ENCODE assay signal across 8 cellular contexts in the genomic region with DNA sequence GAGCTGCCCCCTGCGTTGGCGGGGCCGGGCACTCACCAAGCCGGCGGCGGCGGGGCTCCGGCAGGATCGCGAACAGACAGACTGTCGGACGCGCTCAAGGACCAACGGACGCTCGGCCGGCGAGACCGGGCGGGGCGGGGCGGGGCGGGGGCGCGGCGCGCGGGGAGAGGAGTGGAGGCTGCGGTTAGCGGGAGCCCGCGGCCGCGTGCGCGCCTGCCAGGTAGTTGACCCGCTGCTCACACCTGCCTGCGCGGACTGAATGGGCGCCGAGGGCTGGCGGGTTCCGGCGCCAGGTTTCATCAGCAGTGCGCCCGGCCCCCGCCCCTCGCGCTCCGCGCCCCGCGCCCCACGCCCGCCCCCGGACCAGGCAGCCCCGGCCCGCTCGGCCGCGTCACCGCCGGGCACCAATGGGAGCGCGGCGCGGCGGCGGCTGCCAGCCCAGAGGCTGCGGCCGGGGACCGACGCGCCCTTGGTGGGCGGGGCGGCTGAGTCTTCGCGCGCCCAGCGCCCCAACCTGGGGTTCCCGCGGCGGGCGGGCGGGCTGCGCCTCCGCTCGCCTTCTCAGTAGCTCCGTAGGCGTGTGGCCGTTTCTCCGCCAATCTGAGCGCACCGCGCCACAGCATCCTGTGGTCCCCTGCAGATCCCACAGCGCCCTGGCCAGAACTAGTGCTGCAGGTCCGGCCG. TPM values are rescaled to one million over a fixed set of nuclear protein-coding genes. Genes with fewer than 3 reads are reported as not detected.
DNase-seq lines count a peak whose midpoint lies in the region; ATAC-seq and TF ChIP-seq lines count a peak whose summit lies in the region.

A gene (minus strand): TSS at position 309 of the 684 bp plus-strand sequence. CDS start 59,500 bp downstream, outside the sequence.

- H3K36me3 ChIP-seq in BJ (ENCODE audit: control insufficient read depth, insufficient read depth, low read length), result no peaks in the 10 kb centered on the region

- DNase-seq in BJ (ENCODE audit: low read depth), result no peak
- peak; percentile 90 to 97 for DNase-seq in NCI-H524 (lab: John Stamatoyannopoulos, UW)
- DNase-seq in activated CD4-positive, alpha-beta T cell treated with anti-CD3 and anti-CD28 coated beads, Interleukin-2, amount 10 ng/mL, durations not matched to agents 7 days and 5 days, result peak; percentile 84
- peak; percentile 54 for DNase-seq in left lobe of liver (ENCODE audit: low spot score)
- peak; percentile 87 for DNase-seq in stimulated activated CD4-positive, alpha-beta T cell treated with anti-CD3 and anti-CD28 coated beads, Interleukin-2, amount 100 ng/mL, for 4 hours (ENCODE audit: low read depth)

- 0 out of 2 replicates have a peak, but pooled peaks have one; percentile 11 for TF ChIP-seq CTCF in BJ (IDR thresholded peaks at IDR 0.05; ENCODE audit: insufficient read depth, low read depth, low read length)

- peaks cover 7% of the 10 kb centered on the region for H3K27me3 Mint-ChIP-seq in activated CD4-positive, alpha-beta T cell treated with anti-CD3 and anti-CD28 coated beads, Interleukin-2, amount 10 ng/mL, durations not matched to agents 7 days and 5 days
- peaks cover 15% of the 10 kb centered on the region for H3K27me3 Mint-ChIP-seq in dendritic cell treated with granulocyte-macrophage colony-stimulating factor and Interleukin-4, amounts not matched to agents 40 ng/mL and 50 ng/mL, for 4 days

- TF ChIP-seq POLR2A in GM19193 (IDR thresholded peaks at IDR 0.05; ENCODE audit: extremely low read depth, insufficient read depth, insufficient read length), result peak; percentile 31

- H3K4me3 Mint-ChIP-seq in activated CD4-positive, alpha-beta T cell treated with anti-CD3 and anti-CD28 coated beads, Interleukin-2, amount 10 ng/mL, durations not matched to agents 7 days and 5 days, result peak within 1 kb of the TSS; percentile 84
- H3K4me3 Mint-ChIP-seq in dendritic cell treated with granulocyte-macrophage colony-stimulating factor and Interleukin-4, amounts not matched to agents 40 ng/mL and 50 ng/mL, for 4 days, result peak within 1 kb of the TSS; percentile 87

- POLR2A ChIA-PET in BJ (lab: Charles Lee), result no interaction called here
- POLR2A ChIA-PET in activated CD4-positive, alpha-beta T cell treated with anti-CD3 and anti-CD28 coated beads, Interleukin-2, amount 10 ng/mL, durations not matched to agents 7 days and 5 days (lab: Charles Lee), result no interaction called here

- peak within 1 kb of the TSS; percentile 92 for H3K4me3 ChIP-seq in BJ (ENCODE audit: low read depth, low read length)

- H3K4me1 Mint-ChIP-seq in activated CD4-positive, alpha-beta T cell treated with anti-CD3 and anti-CD28 coated beads, Interleukin-2, amount 10 ng/mL, durations not matched to agents 7 days and 5 days, result peaks cover 43% of the 10 kb centered on the region
- H3K4me1 Mint-ChIP-seq in dendritic cell treated with granulocyte-macrophage colony-stimulating factor and Interleukin-4, amounts not matched to agents 40 ng/mL and 50 ng/mL, for 4 days (ENCODE audit: low read depth), result peaks cover 41% of the 10 kb centered on the region

- peak within 1 kb of the TSS; percentile 94 for H3K27ac Mint-ChIP-seq in activated CD4-positive, alpha-beta T cell treated with anti-CD3 and anti-CD28 coated beads, Interleukin-2, amount 10 ng/mL, durations not matched to agents 7 days and 5 days
- H3K27ac Mint-ChIP-seq in dendritic cell treated with granulocyte-macrophage colony-stimulating factor and Interleukin-4, amounts not matched to agents 40 ng/mL and 50 ng/mL, for 4 days, result peak within 1 kb of the TSS; percentile 79

- peaks cover 3% of the 10 kb centered on the region for H3K36me3 Mint-ChIP-seq in activated CD4-positive, alpha-beta T cell treated with anti-CD3 and anti-CD28 coated beads, Interleukin-2, amount 10 ng/mL, durations not matched to agents 7 days and 5 days (ENCODE audit: low read depth)
- H3K36me3 Mint-ChIP-seq in dendritic cell treated with granulocyte-macrophage colony-stimulating factor and Interleukin-4, amounts not matched to agents 40 ng/mL and 50 ng/mL, for 4 days (ENCODE audit: low read depth), result no peaks in the 10 kb centered on the region

- H3K27me3 ChIP-seq in BJ (ENCODE audit: control insufficient read depth, insufficient read depth, low read length), result no peaks in the 10 kb centered on the region

- no peaks in the 10 kb centered on the region for H3K9me3 Mint-ChIP-seq in activated CD4-positive, alpha-beta T cell treated with anti-CD3 and anti-CD28 coated beads, Interleukin-2, amount 10 ng/mL, durations not matched to agents 7 days and 5 days
- H3K9me3 Mint-ChIP-seq in dendritic cell treated with granulocyte-macrophage colony-stimulating factor and Interleukin-4, amounts not matched to agents 40 ng/mL and 50 ng/mL, for 4 days, result no peaks in the 10 kb centered on the region

- ATAC-seq in HG03378 (IDR thresholded peaks at IDR 0.05; ENCODE audit: unreplicated experiment) (peak; percentile 69), left lobe of liver (peak; percentile 91)

- CTCF ChIA-PET in BJ (lab: Yijun Ruan, JAX), result interaction anchor here (0.6 to 2.3 kb wide), 5 partner anchors 12 to 111 kb away, joined by 3 to 10 read pairs (median 3); no protein-coding TSS in a partner anchor
- CTCF ChIA-PET in activated CD4-positive, alpha-beta T cell treated with anti-CD3 and anti-CD28 coated beads, Interleukin-2, amount 10 ng/mL, durations not matched to agents 7 days and 5 days (lab: Charles Lee), result interaction anchor here (0.6 to 1.7 kb wide), 6 partner anchors 9 to 841 kb away, joined by 3 to 4 read pairs (median 3); no protein-coding TSS in a partner anchor

- intact Hi-C loops in dendritic cell treated with granulocyte-macrophage colony-stimulating factor and Interleukin-4, amounts not matched to agents 40 ng/mL and 50 ng/mL, for 4 days (cut with micrococcal nuclease), result loop anchor here (10.0 kb wide), 1 partner anchor 519 kb away; no protein-coding TSS in a partner anchor

RNA-seq across cellular contexts. Expression of the gene that starts here (rescaled TPM):
- polyA plus RNA-seq in BJ (2011; rRNA removed), result 17.8 and 43.2 TPM in 2 replicates
- 43.2 and 64.7 TPM in 2 replicates for polyA minus RNA-seq in BJ (2011; rRNA and poly(A)+ RNA removed)
- 10 to 100 TPM; 64.5 to 77.5 TPM for total RNA-seq in activated CD4-positive, alpha-beta T cell treated with anti-CD3 and anti-CD28 coated beads, Interleukin-2, amount 10 ng/mL, durations not matched to agents 7 days and 5 days
- total RNA-seq in left lobe of liver, result 1.1 TPM

Comparison
In these comparisons a context has a peak if more than half of its experiments do, and no peak if none do; other contexts are left out.
1. RNA of the gene that starts here (total RNA-seq): 64.5 to 77.5 TPM in activated CD4-positive, alpha-beta T cell treated with anti-CD3 and anti-CD28 coated beads, Interleukin-2, amount 10 ng/mL, durations not matched to agents 7 days and 5 days; 1.1 TPM in left lobe of liver (single experiment); every median in the first group is over 10 times any median in the second.